Comparison of ENCODE assay signal across 24 cellular contexts in genomic region chr10:24034571-24034970, GRCh38.
DNase-seq lines count a peak whose midpoint lies in the region; ATAC-seq, FAIRE-seq and TF ChIP-seq lines count a peak whose summit lies in the region.
"Had no signal": no experiment of that assay in that cellular context is flagged by ENCODE, and none has a peak within 500 bp of the region (broad histone marks: within the 10 kb centered on the region; RNA-seq: fewer than 3 reads in every experiment).

No MANE protein-coding gene starts in this region.

- intact Hi-C loops in kidney (cut with DNase I) (no loop called here), gastrocnemius medialis (cut with DNase I; ENCODE audit: low total_unique reads) (no loop called here), mucosa of descending colon (cut with DNase I, micrococcal nuclease) (no loop called here)

- POLR2A ChIA-PET in SK-N-SH (lab: Yijun Ruan, JAX), result no interaction called here

- CTCF ChIA-PET in SK-N-SH (lab: Yijun Ruan, JAX), result interaction anchor here (1.7 kb wide), 1 partner anchor 40 kb away, joined by 7 read pairs; no protein-coding TSS in a partner anchor

- H3K36me3 ChIP-seq in SK-N-SH (replicated peaks in 1 of 2; ENCODE audit: control insufficient read depth in 1 of 2, insufficient read depth in 2 of 2, low read length in 1 of 2), result no peaks in the 10 kb centered on the region
- H3K36me3 ChIP-seq in bronchial epithelial cell (ENCODE audit: control insufficient read depth, insufficient read depth, low read length), result no peaks in the 10 kb centered on the region
- H3K36me3 ChIP-seq in kidney (ENCODE audit: control insufficient read depth in 1 of 2, insufficient read depth in 2 of 2, low read length in 2 of 2), result no peaks in the 10 kb centered on the region
- H3K36me3 ChIP-seq in gastrocnemius medialis, result no peaks in the 10 kb centered on the region
- no peaks in the 10 kb centered on the region for H3K36me3 ChIP-seq in mucosa of descending colon (ENCODE audit: low read depth)
- H3K36me3 ChIP-seq: SJSA1, vagina had no signal

- FAIRE-seq in bronchial epithelial cell (lab: Jason Lieb, UNC) (peak; percentile 50), kidney (lab: Jason Lieb, UNC) (no peak)
- FAIRE-seq: A204.1, astrocyte, GM12878 had no signal

- H3K79me2 ChIP-seq in SK-N-SH (ENCODE audit: insufficient read depth), result no peaks in the 10 kb centered on the region

- H3K4me3 ChIP-seq in SK-N-SH (ENCODE audit: low read depth in 2 of 2, low read length in 1 of 2) (no peak overlapping the region), bronchial epithelial cell (ENCODE audit: low read depth, low read length) (no peak overlapping the region), kidney (ENCODE audit: low read length in 2 of 2) (no peak overlapping the region), gastrocnemius medialis (no peak overlapping the region), mucosa of descending colon (no peak overlapping the region)
- H3K4me3 ChIP-seq: GM12878, GM23248, SJSA1, vagina had no signal

- 65% methylated on average over 4 of the region's 5 CpGs for WGBS in SK-N-SH (ENCODE audit: low lambda C conversion rate)

- H3K4me1 ChIP-seq in SK-N-SH (ENCODE audit: control insufficient read depth in 1 of 2, insufficient read depth in 2 of 2, low read depth in 1 of 2, low read length in 1 of 2), result no peaks in the 10 kb centered on the region; a peak in 1 of 4 replicates
- H3K4me1 ChIP-seq in kidney (ENCODE audit: control insufficient read depth in 1 of 2, insufficient read depth in 1 of 2, low read depth in 1 of 2, low read length in 2 of 2), result peaks cover 4 to 7% of the 10 kb centered on the region in 2 donors
- H3K4me1 ChIP-seq in gastrocnemius medialis, result peaks cover 11% of the 10 kb centered on the region in 2 donors
- H3K4me1 ChIP-seq in mucosa of descending colon (ENCODE audit: low read depth), result no peaks in the 10 kb centered on the region
- H3K4me1 ChIP-seq: SJSA1, vagina had no signal

- H3K27me3 ChIP-seq in SK-N-SH (ENCODE audit: insufficient read depth), result no peaks in the 10 kb centered on the region
- H3K27me3 ChIP-seq in bronchial epithelial cell (ENCODE audit: control insufficient read depth, insufficient read depth, low read length), result no peaks in the 10 kb centered on the region
- no peaks in the 10 kb centered on the region for H3K27me3 ChIP-seq in gastrocnemius medialis
- H3K27me3 ChIP-seq: SJSA1, vagina had no signal

- H3F3A ChIP-seq in SK-N-SH (replicated peaks; ENCODE audit: insufficient read depth), result no peaks in the 10 kb centered on the region

- H3K27ac ChIP-seq in SK-N-SH (ENCODE audit: low read depth in 2 of 2, low read length in 1 of 2), result no peak overlapping the region
- no peak overlapping the region for H3K27ac ChIP-seq in kidney (ENCODE audit: low read depth in 2 of 2, low read length in 2 of 2)
- H3K27ac ChIP-seq in gastrocnemius medialis, result no peak overlapping the region
- H3K27ac ChIP-seq: GM23248, HL-60, SJSA1, vagina had no signal

- no peaks in the 10 kb centered on the region for H3K9me3 ChIP-seq in SK-N-SH
- no peaks in the 10 kb centered on the region for H3K9me3 ChIP-seq in kidney (ENCODE audit: control insufficient read depth in 1 of 2, low read length in 2 of 2)
- no peaks in the 10 kb centered on the region for H3K9me3 ChIP-seq in gastrocnemius medialis
- no peaks in the 10 kb centered on the region for H3K9me3 ChIP-seq in mucosa of descending colon
- H3K9me3 ChIP-seq: SJSA1, vagina had no signal

- ATAC-seq in SK-N-SH treated with all-trans-retinoic acid at 6 μM for 48 hours (no peak; the same call in 2 of the 3 replicates), gastrocnemius medialis (peak; percentile 28 to 46), mucosa of descending colon (no peak)
- ATAC-seq: GM12878 had no signal

- no peaks in the 10 kb centered on the region for H4K20me1 ChIP-seq in SK-N-SH (ENCODE audit: insufficient read depth)

- H3K9ac ChIP-seq in SK-N-SH, result no peak overlapping the region
- no peak overlapping the region for H3K9ac ChIP-seq in kidney (ENCODE audit: low read length in 2 of 2)
- H3K9ac ChIP-seq: GM23248 had no signal

- H3K4me2 ChIP-seq in SK-N-SH, result no peak overlapping the region

- TF ChIP-seq POLR2A in gastrocnemius medialis (IDR thresholded peaks at IDR 0.05), result no peak

- DNase-seq in SK-N-SH (peak; percentile 3), bronchial epithelial cell (ENCODE audit: low read depth) (peak; percentile 12), kidney (peak; percentile 45), gastrocnemius medialis (no peak), mucosa of descending colon (no peak), SIG-M5 (lab: John Stamatoyannopoulos, UW) (no peak), HPDE6-E6E7 (ENCODE audit: extremely low spot score) (no peak)
- DNase-seq: activated CD4-positive, alpha-beta T cell treated with anti-CD3 and anti-CD28 coated beads for 4 hours; activated naive CD4-positive, alpha-beta T cell treated with Interleukin-2 at 50 U/mL for 16 hours; C1 segment of cervical spinal cord; erythroblast; GM23248; naive B cell; NCI-H1105 treated with DMSO at 0.1 percent for 48 hours; NCI-H345; stimulated activated CD4-positive, alpha-beta T cell treated with anti-CD3 and anti-CD28 coated beads, Interleukin-15, amount 100 ng/mL, for 24 hours; T1000 had no signal

- in situ Hi-C loops in gastrocnemius medialis (cut with MboI; ENCODE audit: low sequenced_read_pairs in 4 of 4), result no loop called here

- TF ChIP-seq CTCF in SK-N-SH (IDR thresholded peaks at IDR 0.05), result no peak
- TF ChIP-seq CTCF in bronchial epithelial cell (IDR thresholded peaks at IDR 0.05; ENCODE audit: insufficient read depth, low read length, severe bottlenecking), result no peak
- no peak for TF ChIP-seq CTCF in kidney (IDR thresholded peaks at IDR 0.05; ENCODE audit: borderline replicate concordance, extremely low read depth, insufficient read depth)
- no peak for TF ChIP-seq CTCF in gastrocnemius medialis (IDR thresholded peaks at IDR 0.05 in 4 of 5, conservative IDR thresholded peaks at IDR 0.05 in 1 of 5)
- TF ChIP-seq CTCF in mucosa of descending colon (IDR thresholded peaks at IDR 0.05), result no peak

- TF ChIP-seq EP300 in SK-N-SH (IDR thresholded peaks at IDR 0.05; ENCODE audit: borderline replicate concordance in 1 of 2, low read depth in 1 of 2, low read length in 1 of 2), result no peak

- no peak overlapping the region for H2AFZ ChIP-seq in SK-N-SH (ENCODE audit: low read depth)
- H2AFZ ChIP-seq: GM23248 had no signal

- no peak for TF ChIP-seq RAD21 in SK-N-SH (IDR thresholded peaks at IDR 0.05; ENCODE audit: low read length)

- H3K9me2 ChIP-seq in SK-N-SH, result no peaks in the 10 kb centered on the region

TF ChIP-seq in SK-N-SH, 30 proteins besides CTCF, POLR2A, EP300 and RAD21:
- TF ChIP-seq FOXJ3 (CRISPR knock-in tag; IDR thresholded peaks at IDR 0.05), result no peak
- TF ChIP-seq EZH2phosphoT487 (IDR thresholded peaks at IDR 0.05; ENCODE audit: borderline replicate concordance, low read depth), result no peak
- no peak for TF ChIP-seq TEAD4 (IDR thresholded peaks at IDR 0.05; ENCODE audit: borderline replicate concordance, insufficient read depth)
- no peak for TF ChIP-seq YY1 (IDR thresholded peaks at IDR 0.05; ENCODE audit: low read depth)
- TF ChIP-seq PBX3 (IDR thresholded peaks at IDR 0.05), result no peak
- no peak for TF ChIP-seq RXRA (IDR thresholded peaks at IDR 0.05; ENCODE audit: borderline replicate concordance, low read depth)
- no peak for TF ChIP-seq MEF2A (IDR thresholded peaks at IDR 0.05; ENCODE audit: borderline replicate concordance, low read depth)
- TF ChIP-seq CHD2 (IDR thresholded peaks at IDR 0.05; ENCODE audit: low read length, partially characterized antibody), result no peak
- no peak for TF ChIP-seq NRF1 (IDR thresholded peaks at IDR 0.05; ENCODE audit: low read depth, low read length)
- no peak for TF ChIP-seq JUND (IDR thresholded peaks at IDR 0.05)
- TF ChIP-seq SIN3A (IDR thresholded peaks at IDR 0.05; ENCODE audit: borderline replicate concordance, low read depth, low read length), result no peak
- no peak for TF ChIP-seq POLR2AphosphoS5 (IDR thresholded peaks at IDR 0.05; ENCODE audit: low read depth, low read length)

TF ChIP-seq in SK-N-SH treated with all-trans-retinoic acid at 6 μM for 48 hours, 23 proteins besides CTCF, POLR2A, EP300 and RAD21:
- TF ChIP-seq ZNF565 (CRISPR knock-in tag; conservative IDR thresholded peaks at IDR 0.05; ENCODE audit: low read depth) (no peak), GLIS3 (CRISPR knock-in tag; IDR thresholded peaks at IDR 0.05) (no peak), TCF4 (CRISPR knock-in tag; IDR thresholded peaks at IDR 0.05; ENCODE audit: borderline replicate concordance) (no peak), RARB (CRISPR knock-in tag; IDR thresholded peaks at IDR 0.05) (no peak), CREB5 (CRISPR knock-in tag; IDR thresholded peaks at IDR 0.05; ENCODE audit: low read depth) (no peak), CSDC2 (CRISPR knock-in tag; IDR thresholded peaks at IDR 0.05) (no peak), ZFP30 (CRISPR knock-in tag; IDR thresholded peaks at IDR 0.05) (no peak), ISL1 (CRISPR knock-in tag; IDR thresholded peaks at IDR 0.05) (no peak)

Comparison
In these comparisons a context has a peak if more than half of its experiments do, and no peak if none do; other contexts are left out.
1. DNase-seq: peak in SK-N-SH (single experiment), bronchial epithelial cell (single experiment) and kidney (single experiment); none in gastrocnemius medialis (0 of 2), mucosa of descending colon (0 of 3), SIG-M5 (single experiment) and HPDE6-E6E7 (single experiment).
2. ATAC-seq: peak in gastrocnemius medialis (2 of 2); none in SK-N-SH treated with all-trans-retinoic acid at 6 μM for 48 hours (single experiment) and mucosa of descending colon (single experiment).